8 cellular contexts compared by ENCODE assay signal in genomic region chr17:31095239-31096105, GRCh38. TPM values are rescaled to one million over a fixed set of nuclear protein-coding genes. Genes with fewer than 3 reads are reported as not detected.
DNase-seq lines count a peak whose midpoint lies in the region; ATAC-seq and TF ChIP-seq lines count a peak whose summit lies in the region.

No MANE protein-coding gene starts in this region.

- H2BK15ac ChIP-seq in mesenchymal stem cell (ENCODE audit: low read depth, poor library complexity, severe bottlenecking): peak overlapping the region; percentile 88

- H4K91ac ChIP-seq in mesenchymal stem cell (ENCODE audit: low read length): peak overlapping the region; percentile 99

- H3K4me3 Mint-ChIP-seq in stimulated activated naive CD8-positive, alpha-beta T cell treated with anti-CD3 and anti-CD28 coated beads, Interleukin-15, amount 100 ng/mL, for 72 hours: peak overlapping the region; percentile 96 to 98

- no peaks in the 10 kb centered on the region for H3K36me3 ChIP-seq in mesenchymal stem cell (ENCODE audit: control insufficient read depth in 1 of 2, insufficient read depth in 2 of 2, low read depth in 1 of 2, low read length in 2 of 2)

- peak; percentile 52 for ATAC-seq in stimulated activated naive CD8-positive, alpha-beta T cell treated with anti-CD3 and anti-CD28 coated beads, Interleukin-15, amount 100 ng/mL, for 72 hours
- no peak for ATAC-seq in GM18519 (IDR thresholded peaks at IDR 0.05; ENCODE audit: low FRiP score, unreplicated experiment)

- no peaks in the 10 kb centered on the region for H3K27me3 ChIP-seq in mesenchymal stem cell (ENCODE audit: control insufficient read depth in 1 of 2, insufficient read depth in 1 of 2, low read length in 2 of 2)

- H3K18ac ChIP-seq in mesenchymal stem cell (ENCODE audit: low read depth in 1 of 2, low read length in 2 of 2): peak overlapping the region; percentile 91 to 100

- no peak overlapping the region for H2BK12ac ChIP-seq in mesenchymal stem cell (ENCODE audit: low read length in 2 of 2)

- H3K4ac ChIP-seq in mesenchymal stem cell (ENCODE audit: low read depth in 1 of 2, low read length in 2 of 2): peak overlapping the region; percentile 61 to 97

- peak overlapping the region; percentile 75 for H2BK5ac ChIP-seq in mesenchymal stem cell (ENCODE audit: low read depth, low read length, poor library complexity, severe bottlenecking)

- no peaks in the 10 kb centered on the region for H3K79me1 ChIP-seq in mesenchymal stem cell (replicated peaks; ENCODE audit: low read length, poor library complexity, severe bottlenecking)

- peak overlapping the region; percentile 85 to 90 for H3K27ac Mint-ChIP-seq in stimulated activated naive CD8-positive, alpha-beta T cell treated with anti-CD3 and anti-CD28 coated beads, Interleukin-15, amount 100 ng/mL, for 72 hours

- H3K27ac ChIP-seq in mesenchymal stem cell (ENCODE audit: low read length, poor library complexity, severe bottlenecking): peak overlapping the region; percentile 83

- H3K4me3 ChIP-seq in mesenchymal stem cell (ENCODE audit: insufficient read depth in 1 of 2, low read depth in 1 of 2, low read length in 2 of 2): peak overlapping the region; percentile 81 to 94

- H2AFZ ChIP-seq in mesenchymal stem cell (ENCODE audit: low read depth, low read length): peak overlapping the region; percentile 51

- peak overlapping the region; percentile 93 for H3K9ac ChIP-seq in mesenchymal stem cell (ENCODE audit: low read length)

- H3K4me1 Mint-ChIP-seq in stimulated activated naive CD8-positive, alpha-beta T cell treated with anti-CD3 and anti-CD28 coated beads, Interleukin-15, amount 100 ng/mL, for 72 hours: peaks cover 12% of the 10 kb centered on the region

- WGBS in mesenchymal stem cell: 0% methylated on average over 28 of the region's 44 CpGs

- peak overlapping the region; percentile 96 for H2BK120ac ChIP-seq in mesenchymal stem cell (ENCODE audit: low read depth, low read length)

- POLR2A ChIA-PET in HEK293T (lab: Yijun Ruan, JAX): interaction anchor here (0.5 to 3.4 kb wide), 37 partner anchors 8 to 139 kb away, joined by 3 to 26 read pairs (median 4); partner anchors contain the start of gene RNF135

- CTCF ChIA-PET in HEK293T (lab: Yijun Ruan, JAX): no interaction called here

- peak overlapping the region; percentile 92 for H3K4me2 ChIP-seq in mesenchymal stem cell (ENCODE audit: low read length, poor library complexity, severe bottlenecking)

- H3K14ac ChIP-seq in mesenchymal stem cell (ENCODE audit: low read length in 2 of 2): peak overlapping the region; percentile 5 to 40

- peaks cover 4% of the 10 kb centered on the region for H3K4me1 ChIP-seq in mesenchymal stem cell (ENCODE audit: control insufficient read depth, insufficient read depth, low read depth, low read length)

- H3K27me3 Mint-ChIP-seq in stimulated activated naive CD8-positive, alpha-beta T cell treated with anti-CD3 and anti-CD28 coated beads, Interleukin-15, amount 100 ng/mL, for 72 hours: no peaks in the 10 kb centered on the region

- no peak overlapping the region for H2AK5ac ChIP-seq in mesenchymal stem cell (ENCODE audit: low read length, severe bottlenecking)

- DNase-seq in EH (ENCODE audit: low read depth) (peak; percentile 68), HEK293T (ENCODE audit: extremely low spot score) (peak; percentile 32), NCI-H345 treated with DMSO at 0.1 percent for 48 hours (lab: John Stamatoyannopoulos, UW; ENCODE audit: unreplicated experiment) (peak; percentile 9), epidermal melanocyte (ENCODE audit: insufficient read length, low spot score) (peak; percentile 20), mesenchymal stem cell (peak; percentile 74)
- DNase-seq in activated CD8-positive, alpha-beta memory T cell treated with anti-CD3 and anti-CD28 coated beads for 24 hours: peak; percentile 67
- DNase-seq in stimulated activated naive CD8-positive, alpha-beta T cell treated with anti-CD3 and anti-CD28 coated beads, Interleukin-15, amount 100 ng/mL, for 72 hours: peak; percentile 25 to 26

- no peak overlapping the region for H3K23ac ChIP-seq in mesenchymal stem cell (ENCODE audit: low read length in 2 of 2)

- H3K9me3 Mint-ChIP-seq in stimulated activated naive CD8-positive, alpha-beta T cell treated with anti-CD3 and anti-CD28 coated beads, Interleukin-15, amount 100 ng/mL, for 72 hours: no peaks in the 10 kb centered on the region

- H3K9me3 ChIP-seq in mesenchymal stem cell (ENCODE audit: control insufficient read depth, low read length): no peaks in the 10 kb centered on the region

- peak overlapping the region; percentile 98 for H4K8ac ChIP-seq in mesenchymal stem cell (ENCODE audit: low read length)

TF ChIP-seq in HEK293T, 16 proteins besides CTCF, POLR2A, EP300 and RAD21:
- TF ChIP-seq PKNOX1 (IDR thresholded peaks at IDR 0.05): no peak
- 0 out of 2 replicates have a peak, but pooled peaks have one; percentile 17 for TF ChIP-seq ZNF384 (IDR thresholded peaks at IDR 0.05)

RNA-seq across cellular contexts. Expression of gene NF1, which starts 0.7 kb away (rescaled TPM):
- polyA plus RNA-seq in mesenchymal stem cell (2013, experiment 1 of 2): 22.2 TPM
- 20.6 TPM for polyA plus RNA-seq in mesenchymal stem cell (2013, experiment 2 of 2)

Comparison
In these comparisons a context has a peak if more than half of its experiments do, and no peak if none do; other contexts are left out.
1. DNase-seq: peak in every context shown above with its lines; median percentile 74 in mesenchymal stem cell; 68 in EH; 67 in activated CD8-positive, alpha-beta memory T cell treated with anti-CD3 and anti-CD28 coated beads for 24 hours; 32 in HEK293T; 26 in stimulated activated naive CD8-positive, alpha-beta T cell treated with anti-CD3 and anti-CD28 coated beads, Interleukin-15, amount 100 ng/mL, for 72 hours; 20 in epidermal melanocyte; 9 in NCI-H345 treated with DMSO at 0.1 percent for 48 hours.